12 cellular contexts compared by ENCODE assay signal in the genomic region with DNA sequence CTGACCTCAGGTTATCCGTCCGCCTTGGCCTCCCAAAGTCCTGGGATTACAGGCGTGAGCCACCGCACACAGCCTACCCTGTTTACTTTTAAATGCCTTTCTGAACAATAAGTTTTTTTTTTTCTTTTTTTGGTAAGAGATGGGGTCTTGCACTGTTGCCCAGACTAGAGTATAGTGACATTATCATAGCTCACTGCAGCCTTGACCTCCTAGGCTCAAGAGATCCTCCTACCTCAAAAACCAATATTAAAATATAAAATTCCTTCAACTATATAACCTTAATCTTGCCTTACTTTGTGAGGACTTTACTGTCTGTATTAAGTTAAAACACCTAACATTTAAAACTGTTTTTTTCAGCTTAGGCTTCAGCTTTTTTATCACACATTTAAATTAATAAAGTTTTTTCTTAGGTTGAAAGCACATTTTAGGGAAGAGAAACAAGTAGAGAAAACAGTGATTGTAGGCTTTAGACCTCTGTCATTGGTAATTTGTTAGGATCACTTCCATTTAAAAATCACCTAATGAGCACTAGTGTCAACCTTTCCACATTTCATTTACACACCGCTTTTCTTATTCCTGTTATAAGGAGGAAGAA. TPM values are rescaled to one million over a fixed set of nuclear protein-coding genes. Genes with fewer than 3 reads are reported as not detected.
A peak's percentile ranks its signal among the peaks of the same experiment; 100 is the strongest.
DNase-seq lines count a peak whose midpoint lies in the region; ATAC-seq and TF ChIP-seq lines count a peak whose summit lies in the region.
"Had no signal": no experiment of that assay in that cellular context is flagged by ENCODE, and none has a peak within 500 bp of the region (broad histone marks: within the 10 kb centered on the region; RNA-seq: fewer than 3 reads in every experiment).

No MANE protein-coding gene starts in this region.

- peak overlapping the region; percentile 38 for H3K27ac Mint-ChIP-seq in CD8-positive, alpha-beta T cell
- H3K27ac Mint-ChIP-seq in central memory CD8-positive, alpha-beta T cell (ENCODE audit: low read depth), result peak overlapping the region; percentile 67
- no peak overlapping the region for H3K27ac Mint-ChIP-seq in endodermal cell

- H3K4me1 Mint-ChIP-seq in CD8-positive, alpha-beta T cell (ENCODE audit: low read depth), result peaks cover 52% of the 10 kb centered on the region
- H3K4me1 Mint-ChIP-seq in central memory CD8-positive, alpha-beta T cell, result peaks cover 31% of the 10 kb centered on the region
- peaks cover 6% of the 10 kb centered on the region for H3K4me1 Mint-ChIP-seq in endodermal cell

- no peaks in the 10 kb centered on the region for H3K79me1 ChIP-seq in mesenchymal stem cell (replicated peaks; ENCODE audit: low read length, poor library complexity, severe bottlenecking)

- H3K4me2 ChIP-seq in OCI-LY3 (ENCODE audit: low read length) (peak overlapping the region; percentile 13; the same call in 1 of the 2 replicates), mesenchymal stem cell (ENCODE audit: low read length, poor library complexity, severe bottlenecking) (no peak overlapping the region)

- no peaks in the 10 kb centered on the region for H3K9me3 ChIP-seq in CD8-positive, alpha-beta T cell (ENCODE audit: low read length)
- H3K9me3 ChIP-seq in OCI-LY3 (ENCODE audit: insufficient read depth, low read length) (no peaks in the 10 kb centered on the region), psoas muscle (no peaks in the 10 kb centered on the region), endodermal cell (ENCODE audit: control insufficient read depth, low read length) (no peaks in the 10 kb centered on the region), mesenchymal stem cell (ENCODE audit: control insufficient read depth, low read length) (no peaks in the 10 kb centered on the region)
- H3K9me3 ChIP-seq: mucosa of descending colon had no signal

- no peak overlapping the region for H4K8ac ChIP-seq in mesenchymal stem cell (ENCODE audit: low read length)

- TF ChIP-seq CTCF in CD8-positive, alpha-beta T cell (IDR thresholded peaks at IDR 0.05), result no peak
- TF ChIP-seq CTCF in OCI-LY3 (IDR thresholded peaks at IDR 0.05; ENCODE audit: low read depth, low read length) (no peak), psoas muscle (IDR thresholded peaks at IDR 0.05) (no peak), endodermal cell (conservative IDR thresholded peaks at IDR 0.05) (no peak), lower leg skin (IDR thresholded peaks at IDR 0.05) (no peak)

- H2BK5ac ChIP-seq in mesenchymal stem cell (ENCODE audit: low read depth, low read length, poor library complexity, severe bottlenecking), result no peak overlapping the region

- no peaks in the 10 kb centered on the region for H3K27me3 ChIP-seq in CD8-positive, alpha-beta T cell (ENCODE audit: insufficient read depth, low read length)
- H3K27me3 ChIP-seq in OCI-LY3 (ENCODE audit: low read depth, low read length), result no peaks in the 10 kb centered on the region
- no peaks in the 10 kb centered on the region for H3K27me3 ChIP-seq in psoas muscle (ENCODE audit: insufficient read depth in 3 of 3, low read length in 2 of 3)
- no peaks in the 10 kb centered on the region for H3K27me3 ChIP-seq in endodermal cell (ENCODE audit: control insufficient read depth, insufficient read depth, low read length, poor library complexity, severe bottlenecking)
- no peaks in the 10 kb centered on the region for H3K27me3 ChIP-seq in mesenchymal stem cell (ENCODE audit: control insufficient read depth in 1 of 2, insufficient read depth in 1 of 2, low read length in 2 of 2)

- TF ChIP-seq POLR2A in lower leg skin (IDR thresholded peaks at IDR 0.05), result no peak

- H2AK5ac ChIP-seq in mesenchymal stem cell (ENCODE audit: low read length, severe bottlenecking), result no peak overlapping the region

- no peak for DNase-seq in CD8-positive, alpha-beta T cell
- no peak for DNase-seq in central memory CD8-positive, alpha-beta T cell (ENCODE audit: low spot score in 2 of 2)
- no peak for DNase-seq in psoas muscle
- no peak for DNase-seq in endodermal cell
- DNase-seq in mesenchymal stem cell, result no peak
- DNase-seq in lower leg skin (ENCODE audit: low spot score in 2 of 2), result no peak
- DNase-seq: activated CD4-positive, alpha-beta T cell treated with anti-CD3 and anti-CD28 coated beads, Interleukin-2, amount 50 U/mL, for 48 hours; mucosa of descending colon; MV-4-11; T-helper 1 cell had no signal

- ATAC-seq in CD8-positive, alpha-beta T cell, result no peak
- ATAC-seq in central memory CD8-positive, alpha-beta T cell (replicated peaks; ENCODE audit: extremely low read depth, poor library complexity, severe bottlenecking), result no peak
- no peak for ATAC-seq in psoas muscle
- ATAC-seq: mucosa of descending colon, sciatic nerve had no signal

- H2BK120ac ChIP-seq in mesenchymal stem cell (ENCODE audit: low read depth, low read length), result no peak overlapping the region

- no peak overlapping the region for H2BK12ac ChIP-seq in mesenchymal stem cell (ENCODE audit: low read length in 2 of 2)

- no peak overlapping the region for H3K4ac ChIP-seq in mesenchymal stem cell (ENCODE audit: low read depth in 1 of 2, low read length in 2 of 2)

- H3K79me2 ChIP-seq in OCI-LY3 (ENCODE audit: low read length), result peaks cover 79% of the 10 kb centered on the region

- peak overlapping the region; percentile 93 for H3K4me3 Mint-ChIP-seq in CD8-positive, alpha-beta T cell
- H3K4me3 Mint-ChIP-seq in central memory CD8-positive, alpha-beta T cell, result peak overlapping the region; percentile 99
- H3K4me3 Mint-ChIP-seq in endodermal cell, result no peak overlapping the region

- H2AFZ ChIP-seq in OCI-LY3 (ENCODE audit: low read depth, low read length) (no peak overlapping the region), mesenchymal stem cell (ENCODE audit: low read depth, low read length) (no peak overlapping the region)

- H4K20me1 ChIP-seq in OCI-LY3 (ENCODE audit: insufficient read depth, low read length), result no peaks in the 10 kb centered on the region

- CTCF ChIA-PET in CD8-positive, alpha-beta T cell (lab: Charles Lee), result interaction anchor here (0.7 to 1.2 kb wide), 2 partner anchors 19 to 77 kb away, joined by 3 to 9 read pairs; no protein-coding TSS in a partner anchor

- H3K14ac ChIP-seq in mesenchymal stem cell (ENCODE audit: low read length in 2 of 2), result no peak overlapping the region

- no peak overlapping the region for H2BK15ac ChIP-seq in mesenchymal stem cell (ENCODE audit: low read depth, poor library complexity, severe bottlenecking)

- peaks cover 31% of the 10 kb centered on the region for H3K4me1 ChIP-seq in CD8-positive, alpha-beta T cell (ENCODE audit: insufficient read depth, low read length)
- H3K4me1 ChIP-seq in OCI-LY3 (ENCODE audit: low read length) (peaks cover 45% of the 10 kb centered on the region), psoas muscle (peaks cover 40% of the 10 kb centered on the region), endodermal cell (ENCODE audit: control insufficient read depth, insufficient read depth, low read length) (no peaks in the 10 kb centered on the region), mesenchymal stem cell (ENCODE audit: control insufficient read depth, insufficient read depth, low read depth, low read length) (peaks cover 3% of the 10 kb centered on the region)

- intact Hi-C loops in CD8-positive, alpha-beta T cell (cut with DNase I, micrococcal nuclease), result loop anchor here (10.0 kb wide), 5 partner anchors 208 to 1492 kb away; a partner anchor contains a TSS
- intact Hi-C loops in psoas muscle (cut with DNase I), result no loop called here
- intact Hi-C loops in lower leg skin (cut with DNase I; ENCODE audit: low total_unique reads), result no loop called here

- no peak overlapping the region for H4K91ac ChIP-seq in mesenchymal stem cell (ENCODE audit: low read length)

- H3K23ac ChIP-seq in mesenchymal stem cell (ENCODE audit: low read length in 2 of 2), result no peak overlapping the region

- 72 to 85% (median 84%) methylated on average over 5 of the region's 5 CpGs for WGBS in psoas muscle, 3 donors
- 86 to 100% methylated on average over 2 to 5 of the region's 5 CpGs for WGBS in endodermal cell (ENCODE audit: insufficient coverage in 1 of 2, insufficient read length in 1 of 2), 2 experiments
- 94% methylated on average over 2 of the region's 5 CpGs for WGBS in mesenchymal stem cell
- WGBS in lower leg skin, 2 donors, result 78 to 98% methylated on average over 5 of the region's 5 CpGs

- POLR2A ChIA-PET in CD8-positive, alpha-beta T cell (lab: Charles Lee), result no interaction called here

- no peak overlapping the region for H3K4me3 ChIP-seq in CD8-positive, alpha-beta T cell (ENCODE audit: low read depth, low read length)
- H3K4me3 ChIP-seq in OCI-LY3 (ENCODE audit: low read length) (no peak overlapping the region), psoas muscle (peak overlapping the region; percentile 87), endodermal cell (ENCODE audit: low read length) (no peak overlapping the region), mesenchymal stem cell (ENCODE audit: insufficient read depth in 1 of 2, low read depth in 1 of 2, low read length in 2 of 2) (no peak overlapping the region), lower leg skin (ENCODE audit: low read depth, poor library complexity, severe bottlenecking) (no peak overlapping the region)
- H3K4me3 ChIP-seq: mucosa of descending colon had no signal

- H3K27me3 Mint-ChIP-seq in CD8-positive, alpha-beta T cell (ENCODE audit: low read depth), result no peaks in the 10 kb centered on the region
- no peaks in the 10 kb centered on the region for H3K27me3 Mint-ChIP-seq in central memory CD8-positive, alpha-beta T cell
- H3K27me3 Mint-ChIP-seq in endodermal cell (ENCODE audit: insufficient read depth), result peaks cover 2% of the 10 kb centered on the region

- H3K18ac ChIP-seq in mesenchymal stem cell (ENCODE audit: low read depth in 1 of 2, low read length in 2 of 2), result no peak overlapping the region

- H3K36me3 Mint-ChIP-seq in CD8-positive, alpha-beta T cell, result peaks cover 28% of the 10 kb centered on the region
- H3K36me3 Mint-ChIP-seq in central memory CD8-positive, alpha-beta T cell (ENCODE audit: insufficient read depth), result peaks cover 14% of the 10 kb centered on the region
- H3K36me3 Mint-ChIP-seq in endodermal cell (ENCODE audit: low read depth), result peaks cover 25% of the 10 kb centered on the region

- H3K9ac ChIP-seq in OCI-LY3 (ENCODE audit: low read length) (no peak overlapping the region), endodermal cell (ENCODE audit: extremely low read depth, low read length, poor library complexity, severe bottlenecking) (no peak overlapping the region), mesenchymal stem cell (ENCODE audit: low read length) (no peak overlapping the region)

- H3K9me3 Mint-ChIP-seq in CD8-positive, alpha-beta T cell, result no peaks in the 10 kb centered on the region
- no peaks in the 10 kb centered on the region for H3K9me3 Mint-ChIP-seq in central memory CD8-positive, alpha-beta T cell
- no peaks in the 10 kb centered on the region for H3K9me3 Mint-ChIP-seq in endodermal cell

- no peak overlapping the region for H3K27ac ChIP-seq in CD8-positive, alpha-beta T cell (ENCODE audit: low read depth, low read length)
- peak overlapping the region; percentile 56 for H3K27ac ChIP-seq in OCI-LY3 (ENCODE audit: low read length)
- no peak overlapping the region for H3K27ac ChIP-seq in psoas muscle
- H3K27ac ChIP-seq in endodermal cell (ENCODE audit: low read depth, low read length), result no peak overlapping the region
- no peak overlapping the region for H3K27ac ChIP-seq in mesenchymal stem cell (ENCODE audit: low read length, poor library complexity, severe bottlenecking)

- H3K36me3 ChIP-seq in CD8-positive, alpha-beta T cell (ENCODE audit: insufficient read depth, low read length), result no peaks in the 10 kb centered on the region
- H3K36me3 ChIP-seq in OCI-LY3 (replicated peaks; ENCODE audit: low read depth, low read length) (peaks cover 19% of the 10 kb centered on the region), psoas muscle (ENCODE audit: insufficient read depth in 1 of 2, low read depth in 1 of 2) (peaks cover 0 to 4% of the 10 kb centered on the region in 2 donors), endodermal cell (ENCODE audit: control insufficient read depth, insufficient read depth, low read length) (peaks cover 3% of the 10 kb centered on the region), mesenchymal stem cell (ENCODE audit: control insufficient read depth in 1 of 2, insufficient read depth in 2 of 2, low read depth in 1 of 2, low read length in 2 of 2) (peaks cover 0 to 8% of the 10 kb centered on the region in 2 experiments)

RNA-seq across cellular contexts. Expression of a gene that starts 2.9 kb away (rescaled TPM):
- total RNA-seq in CD8-positive, alpha-beta T cell, result 10 to 100 TPM; 22.0 to 22.8 TPM
- 10 to 100 TPM; 33.6 to 40.2 (median 34.3) TPM for total RNA-seq in psoas muscle
- polyA plus RNA-seq in psoas muscle, result 10 to 100 TPM in 2 of 3 donors, 1 to 10 TPM in 1; 9.4 to 22.9 (median 11.0) TPM
- total RNA-seq in endodermal cell, result 10 to 100 TPM; 21.6 to 22.5 TPM
- 12.3 TPM for polyA plus RNA-seq in endodermal cell (2013, experiment 1 of 2)
- 11.3 TPM for polyA plus RNA-seq in endodermal cell (2013, experiment 2 of 2)
- 6.4 TPM for polyA plus RNA-seq in mesenchymal stem cell (2013, experiment 1 of 2)
- polyA plus RNA-seq in mesenchymal stem cell (2013, experiment 2 of 2), result 6.2 TPM
- total RNA-seq in lower leg skin, result 10 to 100 TPM; 22.7 to 28.7 (median 25.3) TPM

Comparison
In these comparisons a context has a peak if more than half of its experiments do, and no peak if none do; other contexts are left out.
1. intact Hi-C loops: an anchor here in CD8-positive, alpha-beta T cell (10.0 kb wide); none called in psoas muscle and lower leg skin.